In the genomic region with DNA sequence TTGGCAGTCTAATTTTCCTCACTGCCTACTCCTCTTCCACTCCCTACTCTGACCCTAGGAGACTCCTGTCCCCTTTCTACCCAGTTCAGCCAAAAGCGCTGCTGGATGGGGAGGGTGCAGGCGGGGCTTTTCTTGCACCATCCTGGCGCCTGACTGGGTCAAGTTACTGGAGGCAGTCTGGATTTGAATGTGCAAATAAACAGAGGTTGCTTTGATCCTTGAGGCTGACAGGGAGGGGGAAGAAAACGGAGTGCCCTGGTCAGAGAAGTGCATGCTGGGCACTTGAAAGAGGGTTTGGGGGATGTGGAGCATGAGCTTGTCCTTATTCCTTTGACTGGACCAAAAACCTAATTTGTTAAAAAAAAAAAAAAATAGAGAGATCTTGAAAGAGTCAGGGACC, we compare ENCODE assay signal across 13 cellular contexts.
DNase-seq lines count a peak whose midpoint lies in the region; ATAC-seq and TF ChIP-seq lines count a peak whose summit lies in the region.
"Had no signal": no experiment of that assay in that cellular context is flagged by ENCODE, and none has a peak within 500 bp of the region (broad histone marks: within the 10 kb centered on the region; RNA-seq: fewer than 3 reads in every experiment).

No MANE protein-coding gene starts in this region.

- H3K9me2 ChIP-seq in SK-N-SH, result no peaks in the 10 kb centered on the region

- no peaks in the 10 kb centered on the region for H3K4me1 ChIP-seq in SK-N-SH (ENCODE audit: control insufficient read depth in 1 of 2, insufficient read depth in 2 of 2, low read depth in 1 of 2, low read length in 1 of 2)
- H3K4me1 ChIP-seq: prostate gland had no signal

- no peak overlapping the region for H3K27ac Mint-ChIP-seq in effector memory CD8-positive, alpha-beta T cell
- H3K27ac Mint-ChIP-seq: activated CD4-positive, alpha-beta memory T cell treated with anti-CD3 and anti-CD28 coated beads for 36 hours had no signal

- no peak overlapping the region for H3K4me3 Mint-ChIP-seq in effector memory CD8-positive, alpha-beta T cell
- H3K4me3 Mint-ChIP-seq: activated CD4-positive, alpha-beta memory T cell treated with anti-CD3 and anti-CD28 coated beads for 36 hours had no signal

- H3K4me2 ChIP-seq in SK-N-SH, result no peak overlapping the region

- H3K9ac ChIP-seq in SK-N-SH, result no peak overlapping the region

- no peak overlapping the region for H3K4me3 ChIP-seq in SK-N-SH (ENCODE audit: low read depth in 2 of 2, low read length in 1 of 2)
- H3K4me3 ChIP-seq: heart left ventricle, prostate gland had no signal

- peaks cover 9% of the 10 kb centered on the region; the same call in 1 of the 2 replicates for H3K27me3 ChIP-seq in SK-N-SH (ENCODE audit: insufficient read depth)
- H3K27me3 ChIP-seq: heart left ventricle had no signal

- H4K20me1 ChIP-seq in SK-N-SH (ENCODE audit: insufficient read depth), result no peaks in the 10 kb centered on the region

- H3K36me3 ChIP-seq in SK-N-SH (replicated peaks in 1 of 2; ENCODE audit: control insufficient read depth in 1 of 2, insufficient read depth in 2 of 2, low read length in 1 of 2), result no peaks in the 10 kb centered on the region
- H3K36me3 ChIP-seq: heart left ventricle, prostate gland had no signal

- no peaks in the 10 kb centered on the region for H3K9me3 ChIP-seq in SK-N-SH
- H3K9me3 ChIP-seq: prostate gland had no signal

- no peak overlapping the region for H3K27ac ChIP-seq in SK-N-SH (ENCODE audit: low read depth in 2 of 2, low read length in 1 of 2)
- H3K27ac ChIP-seq: prostate gland, RWPE1 had no signal

- no peak overlapping the region for H2AFZ ChIP-seq in SK-N-SH (ENCODE audit: low read depth)

- WGBS in SK-N-SH (ENCODE audit: low lambda C conversion rate), result 58% methylated on average over 4 of the region's 4 CpGs

- H3F3A ChIP-seq in SK-N-SH (replicated peaks; ENCODE audit: insufficient read depth), result no peaks in the 10 kb centered on the region

- POLR2A ChIA-PET in SK-N-SH (lab: Yijun Ruan, JAX), result no interaction called here

- no peaks in the 10 kb centered on the region for H3K79me2 ChIP-seq in SK-N-SH (ENCODE audit: insufficient read depth)

- ATAC-seq in effector memory CD8-positive, alpha-beta T cell (replicated peaks), result no peak

- H3K4me1 Mint-ChIP-seq in effector memory CD8-positive, alpha-beta T cell (ENCODE audit: low read depth in 2 of 2), result peaks cover 3 to 6% of the 10 kb centered on the region in 2 donors

- peak; percentile 43 for DNase-seq in COR-L47 (lab: John Stamatoyannopoulos, UW)
- peak; percentile 22 for DNase-seq in HuH-7 (ENCODE audit: low spot score)
- peak in 47 of 58 donors; percentile 3 to 82 (median 37) for DNase-seq in anterior cingulate cortex (lab: John Stamatoyannopoulos, UW)
- peak; percentile 95 for DNase-seq in left kidney (ENCODE audit: low read depth, low spot score)
- no peak for DNase-seq in effector memory CD8-positive, alpha-beta T cell
- DNase-seq in SK-N-SH, result no peak
- DNase-seq in GM19238 (ENCODE audit: insufficient read length, low spot score), result no peak
- no peak for DNase-seq in activated T-cell treated with anti-CD3 and anti-CD28 coated beads, Interleukin-2, amount 50 U/mL, for 1 hour
- DNase-seq: activated CD4-positive, alpha-beta memory T cell treated with anti-CD3 and anti-CD28 coated beads for 36 hours; aorta had no signal

- no peak for TF ChIP-seq CTCF in SK-N-SH (IDR thresholded peaks at IDR 0.05)

- CTCF ChIA-PET in SK-N-SH (lab: Yijun Ruan, JAX), result no interaction called here

- no peaks in the 10 kb centered on the region for H3K36me3 Mint-ChIP-seq in effector memory CD8-positive, alpha-beta T cell (ENCODE audit: insufficient read depth)

- no peak for TF ChIP-seq RAD21 in SK-N-SH (IDR thresholded peaks at IDR 0.05; ENCODE audit: low read length)

- no peak for TF ChIP-seq EP300 in SK-N-SH (IDR thresholded peaks at IDR 0.05; ENCODE audit: borderline replicate concordance in 1 of 2, low read depth in 1 of 2, low read length in 1 of 2)

- H3K9me3 Mint-ChIP-seq in effector memory CD8-positive, alpha-beta T cell, result no peaks in the 10 kb centered on the region

- peaks cover 22 to 36% of the 10 kb centered on the region in 2 donors for H3K27me3 Mint-ChIP-seq in effector memory CD8-positive, alpha-beta T cell

TF ChIP-seq in SK-N-SH, 30 proteins besides CTCF, POLR2A, EP300 and RAD21:
- TF ChIP-seq SMC3 (IDR thresholded peaks at IDR 0.05; ENCODE audit: low read depth, low read length), result no peak
- TF ChIP-seq FOSL2 (IDR thresholded peaks at IDR 0.05; ENCODE audit: borderline replicate concordance, low read depth), result no peak
- no peak for TF ChIP-seq TAF1 (IDR thresholded peaks at IDR 0.05; ENCODE audit: borderline replicate concordance, low read depth, low read length)
- TF ChIP-seq, protein P1, sequence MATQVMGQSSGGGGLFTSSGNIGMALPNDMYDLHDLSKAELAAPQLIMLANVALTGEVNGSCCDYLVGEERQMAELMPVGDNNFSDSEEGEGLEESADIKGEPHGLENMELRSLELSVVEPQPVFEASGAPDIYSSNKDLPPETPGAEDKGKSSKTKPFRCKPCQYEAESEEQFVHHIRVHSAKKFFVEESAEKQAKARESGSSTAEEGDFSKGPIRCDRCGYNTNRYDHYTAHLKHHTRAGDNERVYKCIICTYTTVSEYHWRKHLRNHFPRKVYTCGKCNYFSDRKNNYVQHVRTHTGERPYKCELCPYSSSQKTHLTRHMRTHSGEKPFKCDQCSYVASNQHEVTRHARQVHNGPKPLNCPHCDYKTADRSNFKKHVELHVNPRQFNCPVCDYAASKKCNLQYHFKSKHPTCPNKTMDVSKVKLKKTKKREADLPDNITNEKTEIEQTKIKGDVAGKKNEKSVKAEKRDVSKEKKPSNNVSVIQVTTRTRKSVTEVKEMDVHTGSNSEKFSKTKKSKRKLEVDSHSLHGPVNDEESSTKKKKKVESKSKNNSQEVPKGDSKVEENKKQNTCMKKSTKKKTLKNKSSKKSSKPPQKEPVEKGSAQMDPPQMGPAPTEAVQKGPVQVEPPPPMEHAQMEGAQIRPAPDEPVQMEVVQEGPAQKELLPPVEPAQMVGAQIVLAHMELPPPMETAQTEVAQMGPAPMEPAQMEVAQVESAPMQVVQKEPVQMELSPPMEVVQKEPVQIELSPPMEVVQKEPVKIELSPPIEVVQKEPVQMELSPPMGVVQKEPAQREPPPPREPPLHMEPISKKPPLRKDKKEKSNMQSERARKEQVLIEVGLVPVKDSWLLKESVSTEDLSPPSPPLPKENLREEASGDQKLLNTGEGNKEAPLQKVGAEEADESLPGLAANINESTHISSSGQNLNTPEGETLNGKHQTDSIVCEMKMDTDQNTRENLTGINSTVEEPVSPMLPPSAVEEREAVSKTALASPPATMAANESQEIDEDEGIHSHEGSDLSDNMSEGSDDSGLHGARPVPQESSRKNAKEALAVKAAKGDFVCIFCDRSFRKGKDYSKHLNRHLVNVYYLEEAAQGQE (IDR thresholded peaks at IDR 0.05; ENCODE audit: low read depth, low read length), result no peak
- TF ChIP-seq CHD2 (IDR thresholded peaks at IDR 0.05; ENCODE audit: low read length, partially characterized antibody), result no peak
- no peak for TF ChIP-seq POLR2AphosphoS5 (IDR thresholded peaks at IDR 0.05; ENCODE audit: low read depth, low read length)

Comparison
In these comparisons a context has a peak if more than half of its experiments do, and no peak if none do; other contexts are left out.
1. DNase-seq: peak in COR-L47 (single experiment), HuH-7 (single experiment), anterior cingulate cortex (47 of 58) and left kidney (single experiment); none in effector memory CD8-positive, alpha-beta T cell (0 of 3), SK-N-SH (single experiment), GM19238 (single experiment) and activated T-cell treated with anti-CD3 and anti-CD28 coated beads, Interleukin-2, amount 50 U/mL, for 1 hour (single experiment).